In genomic region chr1:152110365-152110859, GRCh38 we compare ENCODE assay signal across 8 cellular contexts. TPM values are rescaled to one million over a fixed set of nuclear protein-coding genes. Genes with fewer than 3 reads are reported as not detected.
DNase-seq lines count a peak whose midpoint lies in the region; ATAC-seq, FAIRE-seq and TF ChIP-seq lines count a peak whose summit lies in the region.

No MANE protein-coding gene starts in this region.

- H3K27me3 ChIP-seq in adipocyte (replicated peaks; ENCODE audit: control insufficient read depth, insufficient read depth, low read length): peaks cover 82% of the 10 kb centered on the region

- H3K4me1 ChIP-seq in adipocyte (ENCODE audit: control insufficient read depth, insufficient read depth, low read length): peaks cover 38% of the 10 kb centered on the region
- H3K4me1 ChIP-seq in kidney (ENCODE audit: control insufficient read depth in 1 of 2, insufficient read depth in 1 of 2, low read depth in 1 of 2, low read length in 2 of 2): peaks cover 0 to 18% of the 10 kb centered on the region in 2 donors

- H3K27ac ChIP-seq in kidney (ENCODE audit: low read depth in 2 of 2, low read length in 2 of 2): no peak overlapping the region

- DNase-seq in GM03348 (ENCODE audit: low spot score) (peak; percentile 54), NCI-H526 treated with DMSO at 0.1 percent for 48 hours (lab: John Stamatoyannopoulos, UW) (peak; percentile 49), adipocyte (ENCODE audit: low read depth) (peak; percentile 64), kidney (peak; percentile 67), NCI-H2196 treated with DMSO at 0.1 percent for 48 hours (lab: John Stamatoyannopoulos, UW; ENCODE audit: unreplicated experiment) (no peak), GOT3 (lab: John Stamatoyannopoulos, UW) (no peak)
- no peak for DNase-seq in stimulated activated naive CD8-positive, alpha-beta T cell treated with anti-CD3 and anti-CD28 coated beads, Interleukin-15, Interleukin-2, amounts not matched to agents 100 U/mL and 50 U/mL, for 24 hours

- no peaks in the 10 kb centered on the region for H3K36me3 ChIP-seq in adipocyte (ENCODE audit: control insufficient read depth, insufficient read depth, low read length, severe bottlenecking)
- no peaks in the 10 kb centered on the region for H3K36me3 ChIP-seq in kidney (ENCODE audit: control insufficient read depth in 1 of 2, insufficient read depth in 2 of 2, low read length in 2 of 2)

- no peak for FAIRE-seq in kidney (lab: Jason Lieb, UNC)

- TF ChIP-seq CTCF in kidney (IDR thresholded peaks at IDR 0.05; ENCODE audit: borderline replicate concordance, extremely low read depth, insufficient read depth): no peak

- H3K9ac ChIP-seq in adipocyte (ENCODE audit: low read length) (no peak overlapping the region), kidney (ENCODE audit: low read length in 2 of 2) (no peak overlapping the region)

- intact Hi-C loops in kidney (cut with DNase I): no loop called here

- H3K9me3 ChIP-seq in adipocyte (ENCODE audit: control insufficient read depth, low read length) (peaks cover 14% of the 10 kb centered on the region), kidney (ENCODE audit: control insufficient read depth in 1 of 2, low read length in 2 of 2) (peaks cover 0 to 3% of the 10 kb centered on the region in 2 donors)

- ATAC-seq in stimulated activated naive CD8-positive, alpha-beta T cell treated with anti-CD3 and anti-CD28 coated beads, Interleukin-15, Interleukin-2, amounts not matched to agents 100 U/mL and 50 U/mL, for 24 hours: peak; percentile 66
- ATAC-seq in GM19035 (IDR thresholded peaks at IDR 0.05; ENCODE audit: unreplicated experiment): no peak

- H3K4me3 ChIP-seq in adipocyte (ENCODE audit: low read length) (peak overlapping the region; percentile 73), kidney (ENCODE audit: low read length in 2 of 2) (peak overlapping the region; percentile 51 to 55)

RNA-seq across cellular contexts. Expression of gene TCHH, which starts 4.8 kb away (rescaled TPM):
- 0.13 TPM for total RNA-seq in kidney
- polyA plus RNA-seq in kidney (ENCODE audit: insufficient read depth, low read depth, low replicate concordance): not detected

RNA-seq across cellular contexts. Expression of gene TCHHL1, which starts 21.5 kb away (rescaled TPM):
- not detected for total RNA-seq in kidney
- not detected for polyA plus RNA-seq in kidney (ENCODE audit: insufficient read depth, low read depth, low replicate concordance)

RNA-seq across cellular contexts. Expression of gene RPTN, which starts 48.6 kb away (rescaled TPM):
- total RNA-seq in kidney: not detected
- not detected for polyA plus RNA-seq in kidney (ENCODE audit: insufficient read depth, low read depth, low replicate concordance)

Comparison
In these comparisons a context has a peak if more than half of its experiments do, and no peak if none do; other contexts are left out.
1. DNase-seq: peak in GM03348 (single experiment), NCI-H526 treated with DMSO at 0.1 percent for 48 hours (single experiment), adipocyte (single experiment) and kidney (single experiment); none in stimulated activated naive CD8-positive, alpha-beta T cell treated with anti-CD3 and anti-CD28 coated beads, Interleukin-15, Interleukin-2, amounts not matched to agents 100 U/mL and 50 U/mL, for 24 hours (single experiment), NCI-H2196 treated with DMSO at 0.1 percent for 48 hours (single experiment) and GOT3 (single experiment).